In genomic region chr2:10900216-10901109, GRCh38 we compare ENCODE assay signal across 9 cellular contexts. TPM values are rescaled to one million over a fixed set of nuclear protein-coding genes. Genes with fewer than 3 reads are reported as not detected.
DNase-seq lines count a peak whose midpoint lies in the region; ATAC-seq, FAIRE-seq and TF ChIP-seq lines count a peak whose summit lies in the region.
"Had no signal": no experiment of that assay in that cellular context is flagged by ENCODE, and none has a peak within 500 bp of the region (broad histone marks: within the 10 kb centered on the region; RNA-seq: fewer than 3 reads in every experiment).

No MANE protein-coding gene starts in this region.

- H3K27ac ChIP-seq in endodermal cell (ENCODE audit: low read depth, low read length): no peak overlapping the region
- no peak overlapping the region for H3K27ac ChIP-seq in caudate nucleus (ENCODE audit: low read depth, low read length)

- H3K9me3 ChIP-seq in endodermal cell (ENCODE audit: control insufficient read depth, low read length): peaks cover 11% of the 10 kb centered on the region

- peaks cover 6% of the 10 kb centered on the region for H3K36me3 Mint-ChIP-seq in endodermal cell (ENCODE audit: low read depth)
- no peaks in the 10 kb centered on the region for H3K36me3 Mint-ChIP-seq in stimulated activated memory B cell treated with anti-CD40 and anti-IgM and Interleukin-4, amounts not matched to agents 10 μg/mL and 1 μg/mL and 100 μg/mL, for 72 hours

- peaks cover 11% of the 10 kb centered on the region for H3K4me1 ChIP-seq in endodermal cell (ENCODE audit: control insufficient read depth, insufficient read depth, low read length)

- H3K4me3 Mint-ChIP-seq in endodermal cell: no peak overlapping the region
- no peak overlapping the region for H3K4me3 Mint-ChIP-seq in stimulated activated memory B cell treated with anti-CD40 and anti-IgM and Interleukin-4, amounts not matched to agents 10 μg/mL and 1 μg/mL and 100 μg/mL, for 72 hours

- H3K27me3 Mint-ChIP-seq in endodermal cell (ENCODE audit: insufficient read depth): no peaks in the 10 kb centered on the region
- H3K27me3 Mint-ChIP-seq in stimulated activated memory B cell treated with anti-CD40 and anti-IgM and Interleukin-4, amounts not matched to agents 10 μg/mL and 1 μg/mL and 100 μg/mL, for 72 hours: peaks cover 33% of the 10 kb centered on the region

- H3K9ac ChIP-seq in endodermal cell (ENCODE audit: extremely low read depth, low read length, poor library complexity, severe bottlenecking): no peak overlapping the region

- H3K36me3 ChIP-seq in endodermal cell (ENCODE audit: control insufficient read depth, insufficient read depth, low read length): no peaks in the 10 kb centered on the region

- DNase-seq in 8988T (peak; percentile 74), GM18507 (ENCODE audit: extremely low spot score, insufficient read length, low read depth) (peak; percentile 33), NCI-H82 treated with DMSO at 0.1 percent for 48 hours (lab: John Stamatoyannopoulos, UW; ENCODE audit: unreplicated experiment) (peak; percentile 99), endodermal cell (no peak), NCI-H524 treated with DMSO at 0.1 percent for 48 hours (lab: John Stamatoyannopoulos, UW) (no peak), caudate nucleus (lab: John Stamatoyannopoulos, UW) (no peak)

- peaks cover 13% of the 10 kb centered on the region for H3K4me1 Mint-ChIP-seq in endodermal cell
- no peaks in the 10 kb centered on the region for H3K4me1 Mint-ChIP-seq in stimulated activated memory B cell treated with anti-CD40 and anti-IgM and Interleukin-4, amounts not matched to agents 10 μg/mL and 1 μg/mL and 100 μg/mL, for 72 hours

- ATAC-seq in GM21526 (IDR thresholded peaks at IDR 0.05; ENCODE audit: low FRiP score, unreplicated experiment): no peak
- no peak for ATAC-seq in stimulated activated memory B cell treated with anti-CD40 and anti-IgM and Interleukin-4, amounts not matched to agents 10 μg/mL and 1 μg/mL and 100 μg/mL, for 72 hours

- H3K27ac Mint-ChIP-seq in endodermal cell: no peak overlapping the region
- H3K27ac Mint-ChIP-seq in stimulated activated memory B cell treated with anti-CD40 and anti-IgM and Interleukin-4, amounts not matched to agents 10 μg/mL and 1 μg/mL and 100 μg/mL, for 72 hours: no peak overlapping the region

- 92 to 99% methylated on average over 8 to 9 of the region's 10 CpGs for WGBS in endodermal cell (ENCODE audit: insufficient coverage in 1 of 2, insufficient read length in 1 of 2), 2 experiments

- H3K4me3 ChIP-seq in endodermal cell (ENCODE audit: low read length): no peak overlapping the region
- H3K4me3 ChIP-seq: dorsolateral prefrontal cortex had no signal

- H3K9me3 Mint-ChIP-seq in endodermal cell: peaks cover 26% of the 10 kb centered on the region
- peaks cover 4% of the 10 kb centered on the region for H3K9me3 Mint-ChIP-seq in stimulated activated memory B cell treated with anti-CD40 and anti-IgM and Interleukin-4, amounts not matched to agents 10 μg/mL and 1 μg/mL and 100 μg/mL, for 72 hours

- peak; percentile 59 for TF ChIP-seq CTCF in endodermal cell (conservative IDR thresholded peaks at IDR 0.05)

- no peaks in the 10 kb centered on the region for H3K27me3 ChIP-seq in endodermal cell (ENCODE audit: control insufficient read depth, insufficient read depth, low read length, poor library complexity, severe bottlenecking)
- H3K27me3 ChIP-seq: dorsolateral prefrontal cortex had no signal

- FAIRE-seq in GM18507 (lab: Jason Lieb, UNC): peak; percentile 53

RNA-seq across cellular contexts. Expression of gene KCNF1, which starts 11.3 kb away (rescaled TPM):
- 10 to 100 TPM in 1 of 2 donors, 1 to 10 TPM in 1; 5.2 to 17.0 TPM for total RNA-seq in endodermal cell
- polyA plus RNA-seq in endodermal cell (2013, experiment 1 of 2): 3.5 TPM
- polyA plus RNA-seq in endodermal cell (2013, experiment 2 of 2): 4.1 TPM

Comparison
In these comparisons a context has a peak if more than half of its experiments do, and no peak if none do; other contexts are left out.
1. DNase-seq: peak in 8988T (single experiment), GM18507 (single experiment) and NCI-H82 treated with DMSO at 0.1 percent for 48 hours (single experiment); none in endodermal cell (single experiment), NCI-H524 treated with DMSO at 0.1 percent for 48 hours (single experiment) and caudate nucleus (0 of 61).